Comparison of ENCODE assay signal across 8 cellular contexts in the genomic region with DNA sequence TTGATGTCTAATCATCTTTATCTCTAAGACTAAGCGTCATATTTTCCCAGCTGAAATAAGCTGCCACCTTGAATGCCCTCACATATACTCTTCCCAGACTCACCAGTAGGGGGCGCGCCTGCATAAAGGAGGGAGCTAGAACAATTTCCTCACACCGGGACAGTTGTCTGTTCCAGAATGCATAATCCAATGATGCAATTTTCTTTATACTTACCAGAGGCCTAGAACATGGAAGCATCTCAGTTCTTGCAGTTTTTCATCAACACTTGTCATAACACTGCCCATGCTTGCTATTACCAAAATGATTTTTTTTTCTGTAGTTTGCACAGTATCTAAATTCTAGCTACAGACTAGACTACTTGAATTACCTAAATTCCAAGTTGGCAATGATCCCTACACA.
A peak's percentile ranks its signal among the peaks of the same experiment; 100 is the strongest.
DNase-seq lines count a peak whose midpoint lies in the region; ATAC-seq and TF ChIP-seq lines count a peak whose summit lies in the region.

No MANE protein-coding gene starts in this region.

- no peak overlapping the region for H2AFZ ChIP-seq in neural progenitor cell (replicated peaks)

- 1 to 6% (median 3%) methylated on average over 4 of the region's 4 CpGs for WGBS in stomach, 5 donors

- intact Hi-C loops in stomach (cut with DNase I; ENCODE audit: low total_unique reads) = loop anchor here (5.0 to 10.0 kb wide), 2 partner anchors 208 to 310 kb away; no protein-coding TSS in a partner anchor

- H3F3A ChIP-seq in neural progenitor cell (ENCODE audit: low read depth) = no peaks in the 10 kb centered on the region

- H3K4me3 ChIP-seq in fibroblast of mammary gland (ENCODE audit: control insufficient read depth, low read depth, low read length) (no peak overlapping the region), neural progenitor cell (no peak overlapping the region), stomach (no peak overlapping the region)

- no peaks in the 10 kb centered on the region for H3K27me3 Mint-ChIP-seq in activated T-cell treated with anti-CD3 and anti-CD28 coated beads, Interleukin-2, amount 50 U/mL, for 4 hours (ENCODE audit: low read depth)
- H3K27me3 Mint-ChIP-seq in neural progenitor cell (ENCODE audit: insufficient read depth, low read depth) = peaks cover 4% of the 10 kb centered on the region

- ATAC-seq in GM19035 (IDR thresholded peaks at IDR 0.05; ENCODE audit: unreplicated experiment) = peak; percentile 78
- peak; percentile 46 to 48 for ATAC-seq in activated T-cell treated with anti-CD3 and anti-CD28 coated beads, Interleukin-2, amount 50 U/mL, for 4 hours

- no peaks in the 10 kb centered on the region for H3K9me3 Mint-ChIP-seq in activated T-cell treated with anti-CD3 and anti-CD28 coated beads, Interleukin-2, amount 50 U/mL, for 4 hours
- H3K9me3 Mint-ChIP-seq in neural progenitor cell = no peaks in the 10 kb centered on the region

- no peaks in the 10 kb centered on the region for H4K20me1 ChIP-seq in neural progenitor cell (ENCODE audit: low read depth)

- TF ChIP-seq EP300 in stomach (IDR thresholded peaks at IDR 0.05) = no peak

- no peak overlapping the region for H3K4me2 ChIP-seq in neural progenitor cell

- TF ChIP-seq POLR2A in stomach (IDR thresholded peaks at IDR 0.05) = no peak

- TF ChIP-seq CTCF in fibroblast of mammary gland (conservative IDR thresholded peaks at IDR 0.05; ENCODE audit: control insufficient read depth, insufficient read depth, low read depth, low read length) = peak; percentile 92
- TF ChIP-seq CTCF in neural progenitor cell (IDR thresholded peaks at IDR 0.05) = peak; percentile 98
- TF ChIP-seq CTCF in stomach (IDR thresholded peaks at IDR 0.05) = peak in 5 of 7 experiments; percentile 83 to 94 (median 88)

- H3K9me3 ChIP-seq in neural progenitor cell (ENCODE audit: low read depth) (no peaks in the 10 kb centered on the region), stomach (no peaks in the 10 kb centered on the region)

- no peak overlapping the region for H3K4me3 Mint-ChIP-seq in activated T-cell treated with anti-CD3 and anti-CD28 coated beads, Interleukin-2, amount 50 U/mL, for 4 hours
- no peak overlapping the region for H3K4me3 Mint-ChIP-seq in neural progenitor cell

- H3K27me3 ChIP-seq in neural progenitor cell (no peaks in the 10 kb centered on the region), stomach (no peaks in the 10 kb centered on the region)

- no peaks in the 10 kb centered on the region for H3K36me3 Mint-ChIP-seq in activated T-cell treated with anti-CD3 and anti-CD28 coated beads, Interleukin-2, amount 50 U/mL, for 4 hours (ENCODE audit: insufficient read depth)
- H3K36me3 Mint-ChIP-seq in neural progenitor cell = no peaks in the 10 kb centered on the region

- DNase-seq in AG20443 (ENCODE audit: low spot score) = peak; percentile 78
- peak; percentile 23 for DNase-seq in HuH-7.5 (ENCODE audit: low spot score)
- DNase-seq in OCI-M1 (lab: John Stamatoyannopoulos, UW) = peak; percentile 89
- peak; percentile 54 for DNase-seq in activated T-cell treated with anti-CD3 and anti-CD28 coated beads, Interleukin-2, amount 50 U/mL, for 4 hours
- DNase-seq in fibroblast of mammary gland (ENCODE audit: low read depth) = peak; percentile 86
- DNase-seq in neural progenitor cell (ENCODE audit: low spot score) = peak; percentile 81
- DNase-seq in stomach = peak; percentile 89

- H3K36me3 ChIP-seq in neural progenitor cell (no peaks in the 10 kb centered on the region), stomach (no peaks in the 10 kb centered on the region)

- no peaks in the 10 kb centered on the region for H3K4me1 Mint-ChIP-seq in activated T-cell treated with anti-CD3 and anti-CD28 coated beads, Interleukin-2, amount 50 U/mL, for 4 hours (ENCODE audit: low read depth)
- peaks cover 5% of the 10 kb centered on the region for H3K4me1 Mint-ChIP-seq in neural progenitor cell

- H3K4me1 ChIP-seq in neural progenitor cell (no peaks in the 10 kb centered on the region), stomach (no peaks in the 10 kb centered on the region)

- no peaks in the 10 kb centered on the region for H3K79me2 ChIP-seq in neural progenitor cell (ENCODE audit: low read depth)

- no peak overlapping the region for H3K9ac ChIP-seq in neural progenitor cell

- no peak overlapping the region for H3K27ac Mint-ChIP-seq in neural progenitor cell

- no peak overlapping the region for H3K27ac ChIP-seq in neural progenitor cell
- H3K27ac ChIP-seq in stomach = no peak overlapping the region

Comparison
In these comparisons a context has a peak if more than half of its experiments do, and no peak if none do; other contexts are left out.
1. DNase-seq: peak in every context shown above with its lines; median percentile 89 in OCI-M1; 89 in stomach; 86 in fibroblast of mammary gland; 81 in neural progenitor cell; 78 in AG20443; 54 in activated T-cell treated with anti-CD3 and anti-CD28 coated beads, Interleukin-2, amount 50 U/mL, for 4 hours; 23 in HuH-7.5.